ENCODE assay signal across 8 cellular contexts in the genomic region with DNA sequence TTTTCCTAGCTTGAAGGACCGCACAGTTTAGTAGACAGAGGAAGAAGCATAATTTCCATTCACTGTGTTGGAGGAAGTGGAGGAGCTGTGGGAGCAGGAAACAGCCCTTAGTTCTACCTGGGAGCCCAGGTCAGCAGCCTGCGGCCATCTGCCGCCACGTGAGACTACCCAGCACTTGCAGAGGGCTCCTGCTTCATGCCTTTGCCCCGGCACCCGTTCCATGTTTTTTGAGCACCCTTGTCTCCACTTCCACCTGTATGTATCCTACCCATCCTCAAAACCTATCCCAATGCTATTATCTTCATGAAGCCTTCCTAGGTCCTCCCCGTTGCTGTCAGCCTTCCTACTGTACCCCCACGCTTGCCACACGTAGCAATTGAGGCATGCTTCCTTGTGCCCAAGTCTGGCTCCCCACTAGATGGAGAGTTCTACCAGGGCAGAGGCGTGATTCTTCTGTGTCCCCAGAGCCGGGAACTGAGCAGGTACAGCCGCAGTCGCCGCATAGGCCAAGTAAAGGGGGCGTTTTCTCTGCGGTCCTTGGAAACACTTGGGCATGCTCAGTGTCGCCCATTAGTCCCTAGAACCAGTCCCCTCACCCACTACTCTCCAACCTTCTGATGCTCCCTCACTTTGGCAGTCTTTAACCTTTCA. TPM values are rescaled to one million over a fixed set of nuclear protein-coding genes. Genes with fewer than 3 reads are reported as not detected.
DNase-seq lines count a peak whose midpoint lies in the region; ATAC-seq, FAIRE-seq and TF ChIP-seq lines count a peak whose summit lies in the region.

No MANE protein-coding gene starts in this region.

- POLR2A ChIA-PET in SK-N-SH (lab: Yijun Ruan, JAX), result interaction anchor here (1.0 kb wide), 1 partner anchor 19 kb away, joined by 4 read pairs; no protein-coding TSS in a partner anchor

- H3K27me3 ChIP-seq in SK-N-SH (ENCODE audit: insufficient read depth), result no peaks in the 10 kb centered on the region
- H3K27me3 ChIP-seq in ovary, result no peaks in the 10 kb centered on the region

- H3K9me3 ChIP-seq in SK-N-SH (no peaks in the 10 kb centered on the region), ovary (no peaks in the 10 kb centered on the region)

- CTCF ChIA-PET in SK-N-SH (lab: Yijun Ruan, JAX), result interaction anchor here (1.0 to 25.6 kb wide), 3 partner anchors 12 to 32 kb away, joined by 3 to 598 read pairs (median 106); a partner anchor contains a TSS

- H4K20me1 ChIP-seq in SK-N-SH (ENCODE audit: insufficient read depth), result no peaks in the 10 kb centered on the region

- TF ChIP-seq EP300 in SK-N-SH (IDR thresholded peaks at IDR 0.05; ENCODE audit: borderline replicate concordance in 1 of 2, low read depth in 1 of 2, low read length in 1 of 2) (no peak), ovary (IDR thresholded peaks at IDR 0.05) (no peak)

- no peaks in the 10 kb centered on the region for H3K79me2 ChIP-seq in SK-N-SH (ENCODE audit: insufficient read depth)

- H3K4me3 ChIP-seq in SK-N-SH (ENCODE audit: low read depth in 2 of 2, low read length in 1 of 2) (peak overlapping the region; percentile 82 to 93), fibroblast of pulmonary artery (replicated peaks; ENCODE audit: low read depth, low read length) (peak overlapping the region; percentile 73), ovary (peak overlapping the region; percentile 63)

- intact Hi-C loops in Right ventricle myocardium inferior (cut with DNase I), result no loop called here
- intact Hi-C loops in cardiac septum (cut with DNase I), result no loop called here
- intact Hi-C loops in ovary (cut with DNase I), result no loop called here

- peak; percentile 9 for ATAC-seq in Right ventricle myocardium inferior
- ATAC-seq in HG03045 (IDR thresholded peaks at IDR 0.05; ENCODE audit: unreplicated experiment), result peak; percentile 23

- H3K9me2 ChIP-seq in SK-N-SH, result no peaks in the 10 kb centered on the region

- H3K4me1 ChIP-seq in SK-N-SH (ENCODE audit: control insufficient read depth in 1 of 2, insufficient read depth in 2 of 2, low read depth in 1 of 2, low read length in 1 of 2), result peaks cover 11 to 32% of the 10 kb centered on the region in 2 experiments; a peak in 2 of 4 replicates
- peaks cover 5% of the 10 kb centered on the region for H3K4me1 ChIP-seq in ovary (ENCODE audit: insufficient read depth)

- FAIRE-seq in RCC 7860 (lab: Jason Lieb, UNC), result no peak

- TF ChIP-seq POLR2A in ovary (IDR thresholded peaks at IDR 0.05), result no peak

- H2AFZ ChIP-seq in SK-N-SH (ENCODE audit: low read depth), result peak overlapping the region; percentile 94

- H3F3A ChIP-seq in SK-N-SH (replicated peaks; ENCODE audit: insufficient read depth), result peaks cover 3% of the 10 kb centered on the region

- WGBS in SK-N-SH (ENCODE audit: low lambda C conversion rate), result 55% methylated on average over 16 of the region's 17 CpGs
- 26 to 27% (median 26%) methylated on average over 17 of the region's 17 CpGs for WGBS in ovary, 3 donors

- no peak for DNase-seq in Right ventricle myocardium inferior (ENCODE audit: missing footprints)
- no peak for DNase-seq in cardiac septum (ENCODE audit: low spot score)
- peak; percentile 70 for DNase-seq in SK-N-SH
- DNase-seq in fibroblast of pulmonary artery (ENCODE audit: low read depth), result no peak
- DNase-seq in ovary, result peak in 1 of 5 donors; percentile 30
- no peak for DNase-seq in RCC 7860 (ENCODE audit: low spot score)
- no peak for DNase-seq in GOT3 (lab: John Stamatoyannopoulos, UW)

- H3K36me3 ChIP-seq in SK-N-SH (replicated peaks in 1 of 2; ENCODE audit: control insufficient read depth in 1 of 2, insufficient read depth in 2 of 2, low read length in 1 of 2) (no peaks in the 10 kb centered on the region), ovary (no peaks in the 10 kb centered on the region)

- peak overlapping the region; percentile 74 to 87 for H3K27ac ChIP-seq in SK-N-SH (ENCODE audit: low read depth in 2 of 2, low read length in 1 of 2)
- peak overlapping the region; percentile 44 to 92 for H3K27ac ChIP-seq in ovary

- H3K4me2 ChIP-seq in SK-N-SH, result peak overlapping the region; percentile 99

- TF ChIP-seq CTCF in SK-N-SH (IDR thresholded peaks at IDR 0.05) (no peak), fibroblast of pulmonary artery (IDR thresholded peaks at IDR 0.05; ENCODE audit: low read length, missing control alignments) (no peak), ovary (IDR thresholded peaks at IDR 0.05) (no peak)

- peak overlapping the region; percentile 85 for H3K9ac ChIP-seq in SK-N-SH

- TF ChIP-seq RAD21 in SK-N-SH (IDR thresholded peaks at IDR 0.05; ENCODE audit: low read length), result no peak

TF ChIP-seq in SK-N-SH, 30 proteins besides CTCF, POLR2A, EP300 and RAD21:
- TF ChIP-seq, protein P1, sequence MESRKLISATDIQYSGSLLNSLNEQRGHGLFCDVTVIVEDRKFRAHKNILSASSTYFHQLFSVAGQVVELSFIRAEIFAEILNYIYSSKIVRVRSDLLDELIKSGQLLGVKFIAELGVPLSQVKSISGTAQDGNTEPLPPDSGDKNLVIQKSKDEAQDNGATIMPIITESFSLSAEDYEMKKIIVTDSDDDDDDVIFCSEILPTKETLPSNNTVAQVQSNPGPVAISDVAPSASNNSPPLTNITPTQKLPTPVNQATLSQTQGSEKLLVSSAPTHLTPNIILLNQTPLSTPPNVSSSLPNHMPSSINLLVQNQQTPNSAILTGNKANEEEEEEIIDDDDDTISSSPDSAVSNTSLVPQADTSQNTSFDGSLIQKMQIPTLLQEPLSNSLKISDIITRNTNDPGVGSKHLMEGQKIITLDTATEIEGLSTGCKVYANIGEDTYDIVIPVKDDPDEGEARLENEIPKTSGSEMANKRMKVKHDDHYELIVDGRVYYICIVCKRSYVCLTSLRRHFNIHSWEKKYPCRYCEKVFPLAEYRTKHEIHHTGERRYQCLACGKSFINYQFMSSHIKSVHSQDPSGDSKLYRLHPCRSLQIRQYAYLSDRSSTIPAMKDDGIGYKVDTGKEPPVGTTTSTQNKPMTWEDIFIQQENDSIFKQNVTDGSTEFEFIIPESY (IDR thresholded peaks at IDR 0.05; ENCODE audit: borderline replicate concordance, low read depth), result no peak
- TF ChIP-seq NRF1 (IDR thresholded peaks at IDR 0.05; ENCODE audit: low read depth, low read length), result peak; percentile 66

RNA-seq across cellular contexts. Expression of a gene that starts 1.9 kb away (rescaled TPM):
- total RNA-seq in Right ventricle myocardium inferior, result 1.5 TPM
- total RNA-seq in cardiac septum, result 1.8 TPM
- 3.6 and 3.9 TPM in 2 replicates for polyA plus RNA-seq in SK-N-SH (2012; rRNA removed)
- polyA plus RNA-seq in SK-N-SH (2012; cell fraction: cytosol; rRNA removed), result 1.3 and 2.5 TPM in 2 replicates
- polyA plus RNA-seq in SK-N-SH (2012; cell fraction: nucleus; rRNA removed), result 10.7 and 12.4 TPM in 2 replicates
- total RNA-seq in ovary, result 10 to 100 TPM in 1 of 7 donors, 1 to 10 TPM in 6; 1.1 to 74.1 (median 4.6) TPM
- 10 to 100 TPM in 1 of 2 donors, 1 to 10 TPM in 1; 2.1 to 14.1 TPM for polyA plus RNA-seq in ovary

RNA-seq across cellular contexts. Expression of a gene that starts 38.0 kb away (rescaled TPM):
- total RNA-seq in Right ventricle myocardium inferior, result 0.89 TPM
- 1.9 TPM for total RNA-seq in cardiac septum
- polyA plus RNA-seq in SK-N-SH (2012; rRNA removed), result 7.5 and 11.8 TPM in 2 replicates
- polyA plus RNA-seq in SK-N-SH (2012; cell fraction: cytosol; rRNA removed), result 2.8 and 4.8 TPM in 2 replicates
- polyA plus RNA-seq in SK-N-SH (2012; cell fraction: nucleus; rRNA removed), result 34.1 and 39.2 TPM in 2 replicates
- 10 to 100 TPM in 1 of 7 donors, 1 to 10 TPM in 6; 2.1 to 23.3 (median 7.3) TPM for total RNA-seq in ovary
- polyA plus RNA-seq in ovary, result 1 to 10 TPM; 1.1 to 6.2 TPM

RNA-seq across cellular contexts. Expression of a gene that starts 50.4 kb away (rescaled TPM):
- total RNA-seq in Right ventricle myocardium inferior, result 39.1 TPM
- 44.3 TPM for total RNA-seq in cardiac septum
- polyA plus RNA-seq in SK-N-SH (2012; rRNA removed), result 43.0 and 48.0 TPM in 2 replicates
- polyA plus RNA-seq in SK-N-SH (2012; cell fraction: cytosol; rRNA removed), result 26.0 and 40.2 TPM in 2 replicates
- polyA plus RNA-seq in SK-N-SH (2012; cell fraction: nucleus; rRNA removed), result 34.8 and 35.0 TPM in 2 replicates
- total RNA-seq in ovary, result 10 to 100 TPM; 11.9 to 51.3 (median 33.9) TPM
- 10 to 100 TPM; 14.4 to 22.1 TPM for polyA plus RNA-seq in ovary

RNA-seq across cellular contexts. Expression of a gene that starts 54.6 kb away (rescaled TPM):
- total RNA-seq in Right ventricle myocardium inferior (84.5 TPM), cardiac septum (81.6 TPM), ovary (100 to 1,000 TPM in 1 of 7 donors, 10 to 100 TPM in 6; 46.1 to 108 (median 66.9) TPM)
- polyA plus RNA-seq in SK-N-SH (2012; rRNA removed) (180 and 191 TPM in 2 replicates), ovary (10 to 100 TPM; 74.4 to 76.1 TPM)
- 127 and 163 TPM in 2 replicates for polyA plus RNA-seq in SK-N-SH (2012; cell fraction: cytosol; rRNA removed)
- polyA plus RNA-seq in SK-N-SH (2012; cell fraction: nucleus; rRNA removed), result 162 and 174 TPM in 2 replicates

RNA-seq across cellular contexts. Expression of a gene that starts 59.6 kb away (rescaled TPM):
- total RNA-seq in Right ventricle myocardium inferior (14.8 TPM), cardiac septum (15.5 TPM), ovary (10 to 100 TPM in 6 of 7 donors, 1 to 10 TPM in 1; 7.2 to 27.0 (median 16.2) TPM)
- polyA plus RNA-seq in SK-N-SH (2012; rRNA removed) (76.9 and 97.5 TPM in 2 replicates), ovary (10 to 100 TPM in 1 of 2 donors, 1 to 10 TPM in 1; 8.5 to 12.7 TPM)
- 32.3 and 45.3 TPM in 2 replicates for polyA plus RNA-seq in SK-N-SH (2012; cell fraction: cytosol; rRNA removed)
- polyA plus RNA-seq in SK-N-SH (2012; cell fraction: nucleus; rRNA removed), result 364 and 385 TPM in 2 replicates
